In the genomic region with DNA sequence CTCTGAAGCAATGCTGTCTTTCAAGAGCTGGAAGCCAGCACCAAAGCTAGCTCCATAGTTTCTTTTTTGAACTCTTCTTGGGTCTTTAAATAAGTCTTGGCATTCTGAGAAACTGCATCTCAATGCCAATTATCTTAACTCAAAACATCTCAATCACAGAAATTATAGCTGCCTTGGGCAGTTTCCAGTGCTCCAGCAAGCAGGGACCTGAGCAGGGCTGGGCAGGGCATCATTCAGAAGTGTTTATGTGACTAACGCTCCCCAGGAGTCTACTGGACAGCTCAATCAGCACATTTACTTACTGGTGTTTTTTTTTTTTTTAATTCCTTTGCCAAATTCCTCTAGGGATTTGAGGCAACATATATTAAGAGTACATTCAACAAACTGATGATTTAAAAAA, we compare ENCODE assay signal across 20 cellular contexts. TPM values are rescaled to one million over a fixed set of nuclear protein-coding genes. Genes with fewer than 3 reads are reported as not detected.
DNase-seq lines count a peak whose midpoint lies in the region; ATAC-seq and TF ChIP-seq lines count a peak whose summit lies in the region.
"Had no signal": no experiment of that assay in that cellular context is flagged by ENCODE, and none has a peak within 500 bp of the region (broad histone marks: within the 10 kb centered on the region; RNA-seq: fewer than 3 reads in every experiment).

No MANE protein-coding gene starts in this region.

- H3K27me3 Mint-ChIP-seq in natural killer cell treated with Interleukin-12 subunit alpha and Interleukin-12 subunit beta and Interleukin-15 and Interleukin-18, amount 100 ng/mL, for 72 hours = peaks cover 10 to 20% of the 10 kb centered on the region in 2 donors
- H3K27me3 Mint-ChIP-seq in stimulated activated memory B cell treated with anti-CD40 and anti-IgM and Interleukin-4, amounts not matched to agents 10 μg/mL and 1 μg/mL and 100 μg/mL, for 72 hours = peaks cover 41% of the 10 kb centered on the region

- no peaks in the 10 kb centered on the region for H3K36me3 Mint-ChIP-seq in natural killer cell treated with Interleukin-12 subunit alpha and Interleukin-12 subunit beta and Interleukin-15 and Interleukin-18, amount 100 ng/mL, for 72 hours
- no peaks in the 10 kb centered on the region for H3K36me3 Mint-ChIP-seq in stimulated activated memory B cell treated with anti-CD40 and anti-IgM and Interleukin-4, amounts not matched to agents 10 μg/mL and 1 μg/mL and 100 μg/mL, for 72 hours
- H3K36me3 Mint-ChIP-seq: activated naive CD4-positive, alpha-beta T cell treated with anti-CD3 and anti-CD28 coated beads, Interleukin-2, amount 50 U/mL, for 24 hours had no signal

- ATAC-seq in natural killer cell treated with Interleukin-12 subunit alpha and Interleukin-12 subunit beta and Interleukin-15 and Interleukin-18, amount 100 ng/mL, for 72 hours = no peak
- no peak for ATAC-seq in GM18873 (IDR thresholded peaks at IDR 0.05; ENCODE audit: low FRiP score, unreplicated experiment)
- no peak for ATAC-seq in stimulated activated memory B cell treated with anti-CD40 and anti-IgM and Interleukin-4, amounts not matched to agents 10 μg/mL and 1 μg/mL and 100 μg/mL, for 72 hours
- ATAC-seq: T-helper 17 cell had no signal

- H3K4me3 ChIP-seq in AG10803 (ENCODE audit: low read length) (no peak overlapping the region), choroid plexus epithelial cell (ENCODE audit: low read depth, low read length) (no peak overlapping the region), mesodermal cell (ENCODE audit: extremely low read depth, insufficient read depth, low read length, poor library complexity, severe bottlenecking) (no peak overlapping the region)

- DNase-seq in AG10803 (ENCODE audit: low read depth) = peak; percentile 39
- DNase-seq in NCI-H226 = peak; percentile 54
- DNase-seq in choroid plexus epithelial cell (ENCODE audit: low read depth) = peak; percentile 58
- no peak for DNase-seq in natural killer cell treated with Interleukin-12 subunit alpha and Interleukin-12 subunit beta and Interleukin-15 and Interleukin-18, amount 100 ng/mL, for 72 hours (ENCODE audit: low spot score)
- no peak for DNase-seq in activated CD4-positive, CD25-positive, alpha-beta regulatory T cell (lab: John Stamatoyannopoulos, UW)
- DNase-seq: Caco-2, cortex of kidney, H7, NCI-H1436, NCI-H510A, T-helper 17 cell had no signal

- H3K9me3 ChIP-seq in mesodermal cell (ENCODE audit: control insufficient read depth, low read length) = no peaks in the 10 kb centered on the region
- H3K9me3 ChIP-seq: Caco-2 had no signal

- H3K4me1 Mint-ChIP-seq in natural killer cell treated with Interleukin-12 subunit alpha and Interleukin-12 subunit beta and Interleukin-15 and Interleukin-18, amount 100 ng/mL, for 72 hours (ENCODE audit: low read depth in 2 of 2) = no peaks in the 10 kb centered on the region
- no peaks in the 10 kb centered on the region for H3K4me1 Mint-ChIP-seq in stimulated activated memory B cell treated with anti-CD40 and anti-IgM and Interleukin-4, amounts not matched to agents 10 μg/mL and 1 μg/mL and 100 μg/mL, for 72 hours
- H3K4me1 Mint-ChIP-seq: activated naive CD4-positive, alpha-beta T cell treated with anti-CD3 and anti-CD28 coated beads, Interleukin-2, amount 50 U/mL, for 24 hours; neural crest cell; T-helper 17 cell had no signal

- H3K4me3 Mint-ChIP-seq in natural killer cell treated with Interleukin-12 subunit alpha and Interleukin-12 subunit beta and Interleukin-15 and Interleukin-18, amount 100 ng/mL, for 72 hours = no peak overlapping the region
- no peak overlapping the region for H3K4me3 Mint-ChIP-seq in stimulated activated memory B cell treated with anti-CD40 and anti-IgM and Interleukin-4, amounts not matched to agents 10 μg/mL and 1 μg/mL and 100 μg/mL, for 72 hours
- H3K4me3 Mint-ChIP-seq: activated naive CD4-positive, alpha-beta T cell treated with anti-CD3 and anti-CD28 coated beads, Interleukin-2, amount 50 U/mL, for 24 hours; neural crest cell; stimulated activated naive CD8-positive, alpha-beta T cell treated with anti-CD3 and anti-CD28 coated beads, Interleukin-15, Interleukin-2, amounts not matched to agents 100 ng/mL and 50 ng/mL, for 24 hours; T-helper 17 cell had no signal

- no peak overlapping the region for H3K27ac Mint-ChIP-seq in natural killer cell treated with Interleukin-12 subunit alpha and Interleukin-12 subunit beta and Interleukin-15 and Interleukin-18, amount 100 ng/mL, for 72 hours
- no peak overlapping the region for H3K27ac Mint-ChIP-seq in stimulated activated memory B cell treated with anti-CD40 and anti-IgM and Interleukin-4, amounts not matched to agents 10 μg/mL and 1 μg/mL and 100 μg/mL, for 72 hours
- H3K27ac Mint-ChIP-seq: activated naive CD4-positive, alpha-beta T cell treated with anti-CD3 and anti-CD28 coated beads, Interleukin-2, amount 50 U/mL, for 24 hours; stimulated activated naive CD8-positive, alpha-beta T cell treated with anti-CD3 and anti-CD28 coated beads, Interleukin-15, Interleukin-2, amounts not matched to agents 100 ng/mL and 50 ng/mL, for 24 hours; T-helper 17 cell had no signal

- H3K36me3 ChIP-seq in mesodermal cell (ENCODE audit: control insufficient read depth, insufficient read depth, low read length) = no peaks in the 10 kb centered on the region

- 86% methylated on average over 1 of the region's 1 CpG; no CpG with 5 or more reads in 1 of the 2 experiments for WGBS in mesodermal cell (ENCODE audit: insufficient coverage in 2 of 2), 2 experiments

- H3K27ac ChIP-seq in mesodermal cell (ENCODE audit: low read depth, low read length, severe bottlenecking) = peak overlapping the region; percentile 5
- H3K27ac ChIP-seq: KMS-11 had no signal

- peaks cover 11% of the 10 kb centered on the region for H3K4me1 ChIP-seq in mesodermal cell (ENCODE audit: control insufficient read depth, insufficient read depth, low read length, poor library complexity, severe bottlenecking)
- H3K4me1 ChIP-seq: Caco-2 had no signal

- TF ChIP-seq CTCF in AG10803 (conservative IDR thresholded peaks at IDR 0.05; ENCODE audit: low read length) (no peak), choroid plexus epithelial cell (conservative IDR thresholded peaks at IDR 0.05; ENCODE audit: low read depth, low read length) (no peak)

- no peaks in the 10 kb centered on the region for H3K9me3 Mint-ChIP-seq in natural killer cell treated with Interleukin-12 subunit alpha and Interleukin-12 subunit beta and Interleukin-15 and Interleukin-18, amount 100 ng/mL, for 72 hours
- no peaks in the 10 kb centered on the region for H3K9me3 Mint-ChIP-seq in stimulated activated memory B cell treated with anti-CD40 and anti-IgM and Interleukin-4, amounts not matched to agents 10 μg/mL and 1 μg/mL and 100 μg/mL, for 72 hours
- H3K9me3 Mint-ChIP-seq: activated naive CD4-positive, alpha-beta T cell treated with anti-CD3 and anti-CD28 coated beads, Interleukin-2, amount 50 U/mL, for 24 hours; neural crest cell; stimulated activated naive CD8-positive, alpha-beta T cell treated with anti-CD3 and anti-CD28 coated beads, Interleukin-15, Interleukin-2, amounts not matched to agents 100 ng/mL and 50 ng/mL, for 24 hours had no signal

RNA-seq across cellular contexts. Expression of gene PADI4, which starts 18.2 kb away (rescaled TPM):
- polyA plus RNA-seq in mesodermal cell (2013, experiment 1 of 2) = not detected
- polyA plus RNA-seq in mesodermal cell (2013, experiment 2 of 2) = not detected
- total RNA-seq in natural killer cell treated with Interleukin-12 subunit alpha and Interleukin-12 subunit beta and Interleukin-15 and Interleukin-18, amount 100 ng/mL, for 72 hours = under 1 TPM; 0.33 to 0.86 TPM
- total RNA-seq: Caco-2, lung microvascular endothelial cell, neural crest cell had no signal

RNA-seq across cellular contexts. Expression of gene PADI3, which starts 40.9 kb away (rescaled TPM):
- polyA plus RNA-seq in mesodermal cell (2013, experiment 1 of 2) = 0.15 TPM
- 0.15 TPM for polyA plus RNA-seq in mesodermal cell (2013, experiment 2 of 2)
- not detected for total RNA-seq in natural killer cell treated with Interleukin-12 subunit alpha and Interleukin-12 subunit beta and Interleukin-15 and Interleukin-18, amount 100 ng/mL, for 72 hours
- total RNA-seq: Caco-2, neural crest cell, skeletal muscle tissue, T-helper 17 cell had no signal

Comparison
In these comparisons a context has a peak if more than half of its experiments do, and no peak if none do; other contexts are left out.
1. DNase-seq: peak in AG10803 (single experiment), NCI-H226 (single experiment) and choroid plexus epithelial cell (single experiment); none in natural killer cell treated with Interleukin-12 subunit alpha and Interleukin-12 subunit beta and Interleukin-15 and Interleukin-18, amount 100 ng/mL, for 72 hours (single experiment) and activated CD4-positive, CD25-positive, alpha-beta regulatory T cell (0 of 4).